1 cellular context compared by ENCODE assay signal in genomic region chr5:6632324-6632930, GRCh38.
TF ChIP-seq lines count a peak whose summit lies in the region.

No MANE protein-coding gene starts in this region.

TF ChIP-seq in SK-N-SH treated with all-trans-retinoic acid at 6 μM for 48 hours, 23 proteins besides CTCF, POLR2A, EP300 and RAD21 (continued from another document):
- TF ChIP-seq CSRNP3 (CRISPR knock-in tag; IDR thresholded peaks at IDR 0.05), result no peak
- no peak for TF ChIP-seq ZNF8 (CRISPR knock-in tag; IDR thresholded peaks at IDR 0.05)
- no peak for TF ChIP-seq TOX (CRISPR knock-in tag; IDR thresholded peaks at IDR 0.05; ENCODE audit: borderline replicate concordance)
